ENCODE assay signal across 8 cellular contexts in the genomic region with DNA sequence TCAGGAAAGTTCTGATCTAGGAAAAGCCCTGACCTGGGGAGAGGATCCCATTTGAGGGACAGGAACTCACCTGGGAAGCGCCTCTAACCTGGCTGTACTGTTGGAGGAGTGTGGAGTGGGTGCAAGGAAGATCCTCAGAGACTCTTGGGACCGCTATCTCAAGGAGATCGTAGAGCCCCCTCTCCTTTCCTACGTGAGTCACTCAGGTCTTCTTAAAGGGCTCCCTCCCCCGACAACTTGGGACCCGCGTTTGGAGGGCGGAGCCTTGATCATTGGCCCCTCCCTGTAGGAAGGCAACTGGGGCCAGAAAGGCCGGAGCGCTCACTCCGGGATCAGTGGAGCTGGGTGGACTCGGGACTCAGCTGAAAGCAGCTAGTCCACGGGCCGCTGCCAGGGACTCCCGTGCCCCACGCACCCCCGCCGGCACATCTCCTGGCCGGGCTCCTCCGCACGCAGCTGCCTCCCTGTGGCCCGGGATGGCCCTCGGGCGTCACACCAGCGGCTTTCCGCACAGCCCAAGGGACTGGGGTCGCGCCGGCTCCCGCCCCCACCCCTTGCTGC. TPM values are rescaled to one million over a fixed set of nuclear protein-coding genes. Genes with fewer than 3 reads are reported as not detected.
DNase-seq lines count a peak whose midpoint lies in the region; ATAC-seq and TF ChIP-seq lines count a peak whose summit lies in the region.

No MANE protein-coding gene starts in this region.

- H3K4me1 Mint-ChIP-seq in activated B cell treated with CpG ODN at 0.5 μM for 24 hours = peaks cover 15% of the 10 kb centered on the region

- intact Hi-C loops in activated B cell treated with CpG ODN at 0.5 μM for 24 hours (cut with micrococcal nuclease) (loop anchor here (1.0 to 5.0 kb wide), 5 partner anchors 22 to 458 kb away; a partner anchor contains a TSS), left colon (cut with DNase I, micrococcal nuclease) (no loop called here)

- ATAC-seq in GM19468 (IDR thresholded peaks at IDR 0.05; ENCODE audit: extremely low read depth, unreplicated experiment) (peak; percentile 5), activated B cell treated with CpG ODN at 0.5 μM for 24 hours (ENCODE audit: low read depth) (peak; percentile 23), left colon (peak; percentile 66), GM18868 (IDR thresholded peaks at IDR 0.05; ENCODE audit: unreplicated experiment) (no peak)

- no peak for TF ChIP-seq CTCF in C4-2B (conservative IDR thresholded peaks at IDR 0.05)
- TF ChIP-seq CTCF in activated B cell treated with CpG ODN at 0.5 μM for 24 hours (IDR thresholded peaks at IDR 0.05) = no peak
- no peak for TF ChIP-seq CTCF in choroid plexus epithelial cell (conservative IDR thresholded peaks at IDR 0.05; ENCODE audit: low read depth, low read length)

- H3K27me3 Mint-ChIP-seq in activated B cell treated with CpG ODN at 0.5 μM for 24 hours = no peaks in the 10 kb centered on the region

- peak overlapping the region; percentile 96 for H3K4me3 ChIP-seq in choroid plexus epithelial cell (ENCODE audit: low read depth, low read length)

- DNase-seq in KBM-7 (peak; percentile 61), activated B cell treated with CpG ODN at 0.5 μM for 24 hours (peak; percentile 41), choroid plexus epithelial cell (ENCODE audit: low read depth) (peak; percentile 49), left colon (peak; percentile 77)
- DNase-seq in stimulated activated CD4-positive, alpha-beta T cell treated with anti-CD3 and anti-CD28 coated beads, Interleukin-4, amount 100 ng/mL, for 24 hours = peak; percentile 49

- H3K4me3 Mint-ChIP-seq in activated B cell treated with CpG ODN at 0.5 μM for 24 hours = peak overlapping the region; percentile 89

- CTCF ChIA-PET in activated B cell treated with CpG ODN at 0.5 μM for 24 hours (lab: Charles Lee) = interaction anchor here (1.0 to 1.9 kb wide), 4 partner anchors 27 to 234 kb away, joined by 3 to 7 read pairs (median 4); no protein-coding TSS in a partner anchor

- POLR2A ChIA-PET in activated B cell treated with CpG ODN at 0.5 μM for 24 hours (lab: Charles Lee) = interaction anchor here (0.7 to 2.2 kb wide), 4 partner anchors 22 to 168 kb away, joined by 3 to 12 read pairs (median 6); a partner anchor contains a TSS

- H3K9me3 Mint-ChIP-seq in activated B cell treated with CpG ODN at 0.5 μM for 24 hours = no peaks in the 10 kb centered on the region

- in situ Hi-C loops in KBM-7 (cut with MboI; ENCODE audit: low pct_unique_long_range_greater_than_20kb, low sequenced_read_pairs) = no loop called here

- H3K27ac Mint-ChIP-seq in activated B cell treated with CpG ODN at 0.5 μM for 24 hours = no peak overlapping the region

- H3K36me3 Mint-ChIP-seq in activated B cell treated with CpG ODN at 0.5 μM for 24 hours (ENCODE audit: low read depth) = peaks cover 2% of the 10 kb centered on the region

- H3K27ac ChIP-seq in C4-2B = peak overlapping the region; percentile 95

RNA-seq across cellular contexts. Expression of a gene that starts 0.5 kb away (rescaled TPM):
- 12.4 and 21.5 TPM in 2 replicates for total RNA-seq in activated B cell treated with CpG ODN at 0.5 μM for 24 hours
- 100 to 1,000 TPM; 116 to 121 TPM for total RNA-seq in left colon

RNA-seq across cellular contexts. Expression of a gene that starts 13.2 kb away (rescaled TPM):
- total RNA-seq in activated B cell treated with CpG ODN at 0.5 μM for 24 hours = not detected in 2 replicates
- total RNA-seq in left colon = 1 to 10 TPM in 1 of 2 donors, under 1 TPM in 1; 0.84 to 2.2 TPM

RNA-seq across cellular contexts. Expression of a gene that starts 25.3 kb away (rescaled TPM):
- 117 and 118 TPM in 2 replicates for total RNA-seq in activated B cell treated with CpG ODN at 0.5 μM for 24 hours
- 100 to 1,000 TPM; 613 to 797 TPM for total RNA-seq in left colon

RNA-seq across cellular contexts. Expression of a gene that starts 27.9 kb away (rescaled TPM):
- total RNA-seq in activated B cell treated with CpG ODN at 0.5 μM for 24 hours (1.5 and 2.3 TPM in 2 replicates), left colon (1 to 10 TPM; 1.4 to 2.4 TPM)

RNA-seq across cellular contexts. Expression of a gene that starts 39.6 kb away (rescaled TPM):
- total RNA-seq in activated B cell treated with CpG ODN at 0.5 μM for 24 hours = 0.98 and 1.5 TPM in 2 replicates
- 1 to 10 TPM; 4.5 to 5.7 TPM for total RNA-seq in left colon
